29 cellular contexts compared by ENCODE assay signal in the genomic region with DNA sequence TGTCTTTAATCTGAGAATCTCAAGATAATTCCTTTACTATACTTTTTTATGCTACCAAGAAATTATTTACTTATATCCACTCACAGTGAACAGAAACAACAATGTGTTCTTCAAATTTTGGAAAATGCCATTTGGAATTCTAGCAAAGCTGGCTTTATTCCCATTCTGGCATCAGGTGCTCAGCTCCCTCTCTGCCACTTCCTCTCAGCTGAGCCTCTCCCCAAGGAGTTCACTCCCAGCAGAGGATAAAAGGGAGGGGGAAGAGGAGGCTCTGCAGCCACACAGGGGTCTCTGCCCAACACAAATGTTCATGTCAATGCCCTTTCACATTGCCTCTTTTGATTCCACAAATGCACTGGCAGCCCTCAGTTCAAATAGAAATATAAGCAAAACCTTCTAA.
"Had no signal": no experiment of that assay in that cellular context is flagged by ENCODE, and none has a peak within 500 bp of the region (broad histone marks: within the 10 kb centered on the region; RNA-seq: fewer than 3 reads in every experiment).

No MANE protein-coding gene starts in this region.

- H3K9me3 ChIP-seq: suprapubic skin, tibial nerve had no signal

- H3K27ac Mint-ChIP-seq: activated CD4-positive, alpha-beta memory T cell treated with anti-CD3 and anti-CD28 coated beads for 36 hours; activated CD4-positive, alpha-beta T cell treated with anti-CD3 and anti-CD28 coated beads, Interleukin-2, amount 10 ng/mL, durations not matched to agents 24 days and 14 days; activated naive CD8-positive, alpha-beta T cell treated with anti-CD3 and anti-CD28 coated beads, Interleukin-2, amount 50 U/mL, for 24 hours; activated T-helper 17 cell treated with anti-CD3 and anti-CD28 coated beads, Interleukin-2, amount 50 U/mL, for 72 hours; dendritic cell treated with granulocyte-macrophage colony-stimulating factor and Interleukin-4, amounts not matched to agents 40 ng/mL and 50 ng/mL, for 4 days; endodermal cell; naive thymus-derived CD4-positive, alpha-beta T cell; stimulated activated naive B cell treated with anti-CD40 and anti-IgM and Interleukin-4, amounts not matched to agents 10 μg/mL and 1 μg/mL and 100 μg/mL, for 72 hours; T-helper 17 cell had no signal

- H3K4me3 Mint-ChIP-seq: activated CD4-positive, alpha-beta memory T cell treated with anti-CD3 and anti-CD28 coated beads for 36 hours; activated CD4-positive, alpha-beta T cell treated with anti-CD3 and anti-CD28 coated beads, Interleukin-2, amount 10 ng/mL, durations not matched to agents 24 days and 14 days; activated naive CD8-positive, alpha-beta T cell treated with anti-CD3 and anti-CD28 coated beads, Interleukin-2, amount 50 U/mL, for 24 hours; activated T-cell treated with anti-CD3 and anti-CD28 coated beads, Interleukin-2, amount 50 U/mL, for 4 hours; activated T-helper 17 cell treated with anti-CD3 and anti-CD28 coated beads, Interleukin-2, amount 50 U/mL, for 72 hours; dendritic cell treated with granulocyte-macrophage colony-stimulating factor and Interleukin-4, amounts not matched to agents 40 ng/mL and 50 ng/mL, for 4 days; endodermal cell; naive thymus-derived CD4-positive, alpha-beta T cell; stimulated activated naive B cell treated with anti-CD40 and anti-IgM and Interleukin-4, amounts not matched to agents 10 μg/mL and 1 μg/mL and 100 μg/mL, for 72 hours; T-helper 17 cell had no signal

- H3K27ac ChIP-seq: parathyroid adenoma, right atrium auricular region, suprapubic skin, tibial nerve, WERI-Rb-1 had no signal

- H3K4me3 ChIP-seq: right atrium auricular region, suprapubic skin, tibial nerve had no signal

- H3K36me3 ChIP-seq: right atrium auricular region had no signal

- H3K27me3 ChIP-seq: right atrium auricular region, suprapubic skin, tibial nerve had no signal

- H2AFZ ChIP-seq: parathyroid adenoma had no signal

- H3K9me3 Mint-ChIP-seq: endodermal cell had no signal

- DNase-seq: activated CD4-positive, alpha-beta memory T cell treated with anti-CD3 and anti-CD28 coated beads for 36 hours; activated CD4-positive, alpha-beta T cell treated with anti-CD3 and anti-CD28 coated beads, Interleukin-2, amount 10 ng/mL, durations not matched to agents 24 days and 14 days; activated CD4-positive, CD25-positive, alpha-beta regulatory T cell treated with anti-CD3 and anti-CD28 coated beads, Interleukin-2, amount 50 U/mL, for 72 hours; activated CD8-positive, alpha-beta memory T cell treated with anti-CD3 and anti-CD28 coated beads, Interleukin-2, amount 50 U/mL, for 48 hours; activated gamma-delta T cell treated with Interleukin-2 at 50 U/mL for 16 hours; activated naive CD4-positive, alpha-beta T cell treated with anti-CD3 and anti-CD28 coated beads, Interleukin-2, amount 50 U/mL, for 16 hours; activated naive CD8-positive, alpha-beta T cell treated with anti-CD3 and anti-CD28 coated beads, Interleukin-2, amount 50 U/mL, for 24 hours; activated T-cell treated with anti-CD3 and anti-CD28 coated beads, Interleukin-2, amount 50 U/mL, for 4 hours; amygdala; endodermal cell; foreskin fibroblast; islet precursor cell; left cardiac atrium; left ventricle myocardium superior; midbrain; naive thymus-derived CD4-positive, alpha-beta T cell; occipital lobe; stimulated activated CD4-positive, alpha-beta T cell treated with anti-CD3 and anti-CD28 coated beads, Interleukin-15, amount 100 ng/mL, for 24 hours; stimulated activated CD4-positive, alpha-beta T cell treated with anti-CD3 and anti-CD28 coated beads, Interleukin-2, amount 100 ng/mL, for 24 hours; stimulated activated naive B cell treated with anti-CD40 and anti-IgM and Interleukin-4, amounts not matched to agents 10 μg/mL and 1 μg/mL and 100 μg/mL, for 72 hours; T-helper 17 cell; T1000; WERI-Rb-1 had no signal

- H3K4me1 ChIP-seq: parathyroid adenoma, right atrium auricular region, suprapubic skin, tibial nerve had no signal

- H3K9ac ChIP-seq: parathyroid adenoma had no signal

- H3K4me1 Mint-ChIP-seq: activated CD4-positive, alpha-beta T cell treated with anti-CD3 and anti-CD28 coated beads, Interleukin-2, amount 10 ng/mL, durations not matched to agents 24 days and 14 days; activated naive CD8-positive, alpha-beta T cell treated with anti-CD3 and anti-CD28 coated beads, Interleukin-2, amount 50 U/mL, for 24 hours; activated T-helper 17 cell treated with anti-CD3 and anti-CD28 coated beads, Interleukin-2, amount 50 U/mL, for 72 hours; endodermal cell; naive thymus-derived CD4-positive, alpha-beta T cell; stimulated activated naive B cell treated with anti-CD40 and anti-IgM and Interleukin-4, amounts not matched to agents 10 μg/mL and 1 μg/mL and 100 μg/mL, for 72 hours; T-helper 17 cell had no signal

- H3K27me3 Mint-ChIP-seq: activated CD4-positive, alpha-beta memory T cell treated with anti-CD3 and anti-CD28 coated beads for 36 hours; activated CD4-positive, alpha-beta T cell treated with anti-CD3 and anti-CD28 coated beads, Interleukin-2, amount 10 ng/mL, durations not matched to agents 24 days and 14 days; activated naive CD8-positive, alpha-beta T cell treated with anti-CD3 and anti-CD28 coated beads, Interleukin-2, amount 50 U/mL, for 24 hours; activated T-helper 17 cell treated with anti-CD3 and anti-CD28 coated beads, Interleukin-2, amount 50 U/mL, for 72 hours; dendritic cell treated with granulocyte-macrophage colony-stimulating factor and Interleukin-4, amounts not matched to agents 40 ng/mL and 50 ng/mL, for 4 days; naive thymus-derived CD4-positive, alpha-beta T cell; stimulated activated naive B cell treated with anti-CD40 and anti-IgM and Interleukin-4, amounts not matched to agents 10 μg/mL and 1 μg/mL and 100 μg/mL, for 72 hours; T-helper 17 cell had no signal
